ENCODE assay signal across 35 cellular contexts in genomic region chr14:85074955-85075354, GRCh38.
DNase-seq lines count a peak whose midpoint lies in the region; ATAC-seq and TF ChIP-seq lines count a peak whose summit lies in the region.
"Had no signal": no experiment of that assay in that cellular context is flagged by ENCODE, and none has a peak within 500 bp of the region (broad histone marks: within the 10 kb centered on the region; RNA-seq: fewer than 3 reads in every experiment).

No MANE protein-coding gene starts in this region.

- H3K27ac ChIP-seq in OCI-LY3 (ENCODE audit: low read length) (no peak overlapping the region), SK-N-MC (peak overlapping the region; percentile 88), neural cell (ENCODE audit: low read length) (no peak overlapping the region)
- H3K27ac ChIP-seq: 22Rv1; A549; BLaER1; BLaER1 treated with 17β-estradiol and CSF1 and Interleukin-3, amounts not matched to agents 10 nM and 100 nM; C4-2B had no signal

- H3K79me2 ChIP-seq in Loucy (ENCODE audit: insufficient read depth, low read length) (no peaks in the 10 kb centered on the region), OCI-LY3 (ENCODE audit: low read length) (no peaks in the 10 kb centered on the region), neural cell (replicated peaks; ENCODE audit: insufficient read depth, low read length) (no peaks in the 10 kb centered on the region)

- no peaks in the 10 kb centered on the region for H3K9me2 ChIP-seq in Loucy (replicated peaks; ENCODE audit: low read depth, low read length)
- H3K9me2 ChIP-seq in neural cell (ENCODE audit: insufficient read depth, low read length): no peaks in the 10 kb centered on the region

- ATAC-seq in stimulated activated effector memory CD8-positive, alpha-beta T cell treated with anti-CD3 and anti-CD28 coated beads, Interleukin-12 subunit alpha, Interleukin-12 subunit beta, amount 100 ng/mL, for 72 hours: no peak
- ATAC-seq: A549; CD8-positive, alpha-beta T cell had no signal

- H3K9me3 Mint-ChIP-seq in stimulated activated effector memory CD8-positive, alpha-beta T cell treated with anti-CD3 and anti-CD28 coated beads, Interleukin-12 subunit alpha, Interleukin-12 subunit beta, amount 100 ng/mL, for 72 hours: peaks cover 8% of the 10 kb centered on the region

- no peak overlapping the region for H3K27ac Mint-ChIP-seq in stimulated activated effector memory CD8-positive, alpha-beta T cell treated with anti-CD3 and anti-CD28 coated beads, Interleukin-12 subunit alpha, Interleukin-12 subunit beta, amount 100 ng/mL, for 72 hours
- H3K27ac Mint-ChIP-seq: B cell; CD14-positive monocyte; CD4-positive, alpha-beta memory T cell; CD4-positive, alpha-beta T cell; CD4-positive, CD25-positive, alpha-beta regulatory T cell; CD8-positive, alpha-beta memory T cell; CD8-positive, alpha-beta T cell had no signal

- TF ChIP-seq CTCF in Loucy (conservative IDR thresholded peaks at IDR 0.05; ENCODE audit: low read length): no peak
- TF ChIP-seq CTCF in OCI-LY3 (IDR thresholded peaks at IDR 0.05; ENCODE audit: low read depth, low read length): no peak
- TF ChIP-seq CTCF in neural cell (IDR thresholded peaks at IDR 0.05; ENCODE audit: poor library complexity, severe bottlenecking): no peak
- TF ChIP-seq CTCF in GM20000 (IDR thresholded peaks at IDR 0.05; ENCODE audit: extremely low read depth, missing control alignments): no peak

- H3K27me3 ChIP-seq in Loucy (ENCODE audit: insufficient read depth, low read length, poor library complexity, severe bottlenecking) (no peaks in the 10 kb centered on the region), OCI-LY3 (ENCODE audit: low read depth, low read length) (no peaks in the 10 kb centered on the region), neural cell (ENCODE audit: insufficient read depth, low read depth, low read length) (no peaks in the 10 kb centered on the region)
- H3K27me3 ChIP-seq: BE2C; BLaER1; BLaER1 treated with 17β-estradiol and CSF1 and Interleukin-3, amounts not matched to agents 10 nM and 100 nM had no signal

- peak; percentile 53 for TF ChIP-seq EP300 in neural cell (conservative IDR thresholded peaks at IDR 0.05; ENCODE audit: poor library complexity, severe bottlenecking)

- no peaks in the 10 kb centered on the region for H3K4me1 ChIP-seq in Loucy (ENCODE audit: insufficient read depth, low read length, poor library complexity, severe bottlenecking)
- no peaks in the 10 kb centered on the region for H3K4me1 ChIP-seq in OCI-LY3 (ENCODE audit: low read length)
- H3K4me1 ChIP-seq: A549; BE2C; BLaER1; BLaER1 treated with 17β-estradiol and CSF1 and Interleukin-3, amounts not matched to agents 10 nM and 100 nM had no signal

- H3K36me3 Mint-ChIP-seq in stimulated activated effector memory CD8-positive, alpha-beta T cell treated with anti-CD3 and anti-CD28 coated beads, Interleukin-12 subunit alpha, Interleukin-12 subunit beta, amount 100 ng/mL, for 72 hours: no peaks in the 10 kb centered on the region
- H3K36me3 Mint-ChIP-seq: CD14-positive monocyte; CD4-positive, alpha-beta memory T cell; CD4-positive, CD25-positive, alpha-beta regulatory T cell; CD8-positive, alpha-beta memory T cell; CD8-positive, alpha-beta T cell had no signal

- H3K9me3 ChIP-seq in Loucy (ENCODE audit: insufficient read depth, low read depth, low read length): no peaks in the 10 kb centered on the region
- no peaks in the 10 kb centered on the region for H3K9me3 ChIP-seq in OCI-LY3 (ENCODE audit: insufficient read depth, low read length)
- no peaks in the 10 kb centered on the region for H3K9me3 ChIP-seq in SK-N-MC (ENCODE audit: low read depth, low read length)
- H3K9me3 ChIP-seq in neural cell (ENCODE audit: low read length): no peaks in the 10 kb centered on the region
- H3K9me3 ChIP-seq: A549; BE2C; BLaER1; BLaER1 treated with 17β-estradiol and CSF1 and Interleukin-3, amounts not matched to agents 10 nM and 100 nM; Caco-2 had no signal

- no peaks in the 10 kb centered on the region for H3K36me3 ChIP-seq in Loucy (ENCODE audit: insufficient read depth, low read length)
- no peaks in the 10 kb centered on the region for H3K36me3 ChIP-seq in OCI-LY3 (replicated peaks; ENCODE audit: low read depth, low read length)
- H3K36me3 ChIP-seq in SK-N-MC (ENCODE audit: insufficient read depth, low read length): no peaks in the 10 kb centered on the region
- no peaks in the 10 kb centered on the region for H3K36me3 ChIP-seq in neural cell (ENCODE audit: insufficient read depth, low read length)
- H3K36me3 ChIP-seq: BE2C; BLaER1; BLaER1 treated with 17β-estradiol and CSF1 and Interleukin-3, amounts not matched to agents 10 nM and 100 nM had no signal

- H4K20me1 ChIP-seq in Loucy (ENCODE audit: insufficient read depth, low read length, poor library complexity, severe bottlenecking) (no peaks in the 10 kb centered on the region), OCI-LY3 (ENCODE audit: insufficient read depth, low read length) (no peaks in the 10 kb centered on the region), neural cell (ENCODE audit: insufficient read depth) (no peaks in the 10 kb centered on the region)
- H4K20me1 ChIP-seq: BLaER1; BLaER1 treated with 17β-estradiol and CSF1 and Interleukin-3, amounts not matched to agents 10 nM and 100 nM had no signal

- H3K9ac ChIP-seq in Loucy (ENCODE audit: low read depth, low read length, poor library complexity, severe bottlenecking): no peak overlapping the region
- H3K9ac ChIP-seq in OCI-LY3 (ENCODE audit: low read length): no peak overlapping the region
- no peak overlapping the region for H3K9ac ChIP-seq in SK-N-MC (ENCODE audit: insufficient read length)
- H3K9ac ChIP-seq in neural cell (ENCODE audit: low read length): no peak overlapping the region
- H3K9ac ChIP-seq: BLaER1; BLaER1 treated with 17β-estradiol and CSF1 and Interleukin-3, amounts not matched to agents 10 nM and 100 nM had no signal

- no peak overlapping the region for H3K4me3 ChIP-seq in Loucy (ENCODE audit: low read length, poor library complexity, severe bottlenecking)
- H3K4me3 ChIP-seq in OCI-LY3 (ENCODE audit: low read length): no peak overlapping the region
- 0 out of 2 replicates have a peak overlapping the region, but pooled peaks have one; percentile 15 for H3K4me3 ChIP-seq in SK-N-MC
- H3K4me3 ChIP-seq in neural cell (ENCODE audit: low read length): no peak overlapping the region
- H3K4me3 ChIP-seq: A549; BLaER1; BLaER1 treated with 17β-estradiol and CSF1 and Interleukin-3, amounts not matched to agents 10 nM and 100 nM had no signal

- no peak for TF ChIP-seq RAD21 in neural cell (conservative IDR thresholded peaks at IDR 0.05)

- H3K4me3 Mint-ChIP-seq in stimulated activated effector memory CD8-positive, alpha-beta T cell treated with anti-CD3 and anti-CD28 coated beads, Interleukin-12 subunit alpha, Interleukin-12 subunit beta, amount 100 ng/mL, for 72 hours: no peak overlapping the region
- H3K4me3 Mint-ChIP-seq: B cell; CD14-positive monocyte; CD4-positive, alpha-beta memory T cell; CD4-positive, alpha-beta T cell; CD4-positive, CD25-positive, alpha-beta regulatory T cell; CD8-positive, alpha-beta memory T cell; CD8-positive, alpha-beta T cell had no signal

- DNase-seq in SK-N-MC (ENCODE audit: low read depth, low spot score): no peak
- DNase-seq in stimulated activated CD4-positive, alpha-beta T cell treated with anti-CD3 and anti-CD28 coated beads, Interleukin-2, amount 100 ng/mL, for 24 hours: no peak
- no peak for DNase-seq in stimulated activated effector memory CD8-positive, alpha-beta T cell treated with anti-CD3 and anti-CD28 coated beads, Interleukin-12 subunit alpha, Interleukin-12 subunit beta, amount 100 ng/mL, for 72 hours (ENCODE audit: low spot score in 2 of 2)
- no peak for DNase-seq in GM20000 (ENCODE audit: low spot score)
- DNase-seq in LoVo (ENCODE audit: low spot score): no peak
- DNase-seq: 8988T; ACHN; AML-193; BE2C; C1 segment of cervical spinal cord; Caco-2; Calu3; CD4-positive, alpha-beta memory T cell; CD4-positive, alpha-beta T cell; CD4-positive, CD25-positive, alpha-beta regulatory T cell; CD8-positive, alpha-beta memory T cell; CD8-positive, alpha-beta T cell; COR-L47; DMS 273 treated with DMSO at 0.1 percent for 48 hours; DMS153; DMS53; DMS79; DMS79 treated with DMSO at 0.1 percent for 48 hours; DND-41; EL had no signal

- no peaks in the 10 kb centered on the region for H3F3A ChIP-seq in Loucy (ENCODE audit: low read depth)
- H3F3A ChIP-seq in neural cell (ENCODE audit: insufficient read depth, low read length, poor library complexity, severe bottlenecking): peaks cover 6% of the 10 kb centered on the region

- H3K4me2 ChIP-seq in Loucy (ENCODE audit: low read depth, low read length, poor library complexity, severe bottlenecking) (no peak overlapping the region), OCI-LY3 (ENCODE audit: low read length) (no peak overlapping the region), neural cell (ENCODE audit: low read length) (no peak overlapping the region)
- H3K4me2 ChIP-seq: A549; BLaER1; BLaER1 treated with 17β-estradiol and CSF1 and Interleukin-3, amounts not matched to agents 10 nM and 100 nM had no signal

- H2AFZ ChIP-seq in Loucy (ENCODE audit: low read length) (0 out of 2 replicates have a peak overlapping the region, but pooled peaks have one; percentile 17), OCI-LY3 (ENCODE audit: low read depth, low read length) (peak overlapping the region; percentile 18; the same call in 1 of the 2 replicates), neural cell (ENCODE audit: low read depth, low read length) (no peak overlapping the region)

- no peaks in the 10 kb centered on the region for H3K4me1 Mint-ChIP-seq in stimulated activated effector memory CD8-positive, alpha-beta T cell treated with anti-CD3 and anti-CD28 coated beads, Interleukin-12 subunit alpha, Interleukin-12 subunit beta, amount 100 ng/mL, for 72 hours
- H3K4me1 Mint-ChIP-seq: B cell; CD14-positive monocyte; CD4-positive, alpha-beta memory T cell; CD4-positive, CD25-positive, alpha-beta regulatory T cell; CD8-positive, alpha-beta memory T cell had no signal

TF ChIP-seq in neural cell, 6 proteins besides CTCF, POLR2A, EP300 and RAD21:
- TF ChIP-seq EZH2 (IDR thresholded peaks at IDR 0.05; ENCODE audit: borderline replicate concordance, insufficient read depth, low read length, poor library complexity, severe bottlenecking) (no peak), POLR2AphosphoS5 (IDR thresholded peaks at IDR 0.05) (peak; percentile 54)
